In genomic region chrX:48509619-48510018, GRCh38 we compare ENCODE assay signal across 9 cellular contexts. TPM values are rescaled to one million over a fixed set of nuclear protein-coding genes. Genes with fewer than 3 reads are reported as not detected.
DNase-seq lines count a peak whose midpoint lies in the region; ATAC-seq and TF ChIP-seq lines count a peak whose summit lies in the region.
"Had no signal": no experiment of that assay in that cellular context is flagged by ENCODE, and none has a peak within 500 bp of the region (broad histone marks: within the 10 kb centered on the region; RNA-seq: fewer than 3 reads in every experiment).

No MANE protein-coding gene starts in this region.

- no peak overlapping the region for H3K27ac ChIP-seq in gastrocnemius medialis

- H3K4me3 ChIP-seq in GM12864 (ENCODE audit: low read depth, low read length) (peak overlapping the region; percentile 82), fibroblast of the aortic adventitia (ENCODE audit: low read depth, low read length) (peak overlapping the region; percentile 77), gastrocnemius medialis (peak overlapping the region; percentile 68 to 78 (median 76))

- in situ Hi-C loops in gastrocnemius medialis (cut with MboI; ENCODE audit: low sequenced_read_pairs in 4 of 4): no loop called here

- H3K27ac Mint-ChIP-seq in T-cell: peak overlapping the region; percentile 83 to 85

- H3K4me3 Mint-ChIP-seq in T-cell: peak overlapping the region; percentile 86 to 90 (median 88)

- CTCF ChIA-PET in T-cell (lab: Charles Lee): no interaction called here

- TF ChIP-seq POLR2A in gastrocnemius medialis (IDR thresholded peaks at IDR 0.05): no peak

- no peak for DNase-seq in GM12864 (ENCODE audit: low read depth)
- no peak for DNase-seq in T-cell
- DNase-seq in fibroblast of the aortic adventitia (ENCODE audit: low read depth): no peak
- no peak for DNase-seq in gastrocnemius medialis
- no peak for DNase-seq in DMS153 (lab: John Stamatoyannopoulos, UW)
- no peak for DNase-seq in mesenteric fat pad (ENCODE audit: low spot score)
- DNase-seq: RPMI8226 had no signal

- TF ChIP-seq CTCF in GM12864 (IDR thresholded peaks at IDR 0.05; ENCODE audit: low read depth, low read length, missing control alignments): no peak
- TF ChIP-seq CTCF in fibroblast of the aortic adventitia (IDR thresholded peaks at IDR 0.05; ENCODE audit: insufficient read depth, low read length): no peak
- no peak for TF ChIP-seq CTCF in gastrocnemius medialis (IDR thresholded peaks at IDR 0.05 in 4 of 5, conservative IDR thresholded peaks at IDR 0.05 in 1 of 5)

- ATAC-seq in T-cell (replicated peaks in 1 of 4) (peak in 1 of 4 experiments; percentile 1), gastrocnemius medialis (no peak), HG02973 (IDR thresholded peaks at IDR 0.05; ENCODE audit: unreplicated experiment) (no peak), GM21529 (IDR thresholded peaks at IDR 0.05; ENCODE audit: unreplicated experiment) (no peak)

- no peaks in the 10 kb centered on the region for H3K36me3 ChIP-seq in gastrocnemius medialis

- H3K27me3 Mint-ChIP-seq in T-cell: no peaks in the 10 kb centered on the region

- H3K36me3 Mint-ChIP-seq in T-cell: peaks cover 10% of the 10 kb centered on the region

- peaks cover 10 to 32% (median 26%) of the 10 kb centered on the region in 3 donors for H3K4me1 Mint-ChIP-seq in T-cell

- H3K9me3 ChIP-seq in gastrocnemius medialis: no peaks in the 10 kb centered on the region

- no peaks in the 10 kb centered on the region for H3K27me3 ChIP-seq in gastrocnemius medialis

- no peaks in the 10 kb centered on the region for H3K9me3 Mint-ChIP-seq in T-cell

- intact Hi-C loops in gastrocnemius medialis (cut with DNase I; ENCODE audit: low total_unique reads): no loop called here

- no peaks in the 10 kb centered on the region for H3K4me1 ChIP-seq in gastrocnemius medialis

- POLR2A ChIA-PET in T-cell (lab: Charles Lee): no interaction called here

RNA-seq across cellular contexts. Expression of gene PORCN, which starts 0.8 kb away (rescaled TPM):
- total RNA-seq in T-cell: 10 to 100 TPM; 16.8 to 21.7 (median 18.6) TPM
- total RNA-seq in fibroblast of the aortic adventitia (ENCODE audit: low replicate concordance): 9.1 and 10.1 TPM in 2 replicates
- 10 to 100 TPM; 11.4 to 18.7 (median 12.3) TPM for total RNA-seq in gastrocnemius medialis
- 7.8 TPM for total RNA-seq in mesenteric fat pad

RNA-seq across cellular contexts. Expression of gene EBP, which starts 12.0 kb away (rescaled TPM):
- total RNA-seq in T-cell (10 to 100 TPM; 41.1 to 60.4 (median 46.1) TPM), fibroblast of the aortic adventitia (ENCODE audit: low replicate concordance) (30.7 and 49.2 TPM in 2 replicates), gastrocnemius medialis (1 to 10 TPM; 2.7 to 5.3 (median 4.3) TPM), mesenteric fat pad (18.8 TPM)

RNA-seq across cellular contexts. Expression of gene TBC1D25, which starts 29.9 kb away (rescaled TPM):
- total RNA-seq in T-cell (10 to 100 TPM; 27.0 to 30.6 (median 29.5) TPM), fibroblast of the aortic adventitia (ENCODE audit: low replicate concordance) (8.0 and 10.1 TPM in 2 replicates), gastrocnemius medialis (10 to 100 TPM; 10.3 to 14.8 (median 11.9) TPM), mesenteric fat pad (19.9 TPM)

RNA-seq across cellular contexts. Expression of gene FTSJ1, which starts 33.6 kb away (rescaled TPM):
- total RNA-seq in T-cell: 10 to 100 TPM; 51.4 to 64.9 (median 56.8) TPM
- 22.7 and 55.0 TPM in 2 replicates for total RNA-seq in fibroblast of the aortic adventitia (ENCODE audit: low replicate concordance)
- 10 to 100 TPM; 31.4 to 47.7 (median 38.2) TPM for total RNA-seq in gastrocnemius medialis
- total RNA-seq in mesenteric fat pad: 40.4 TPM

RNA-seq across cellular contexts. Expression of gene SLC38A5, which starts 39.6 kb away (rescaled TPM):
- total RNA-seq in T-cell (10 to 100 TPM; 18.0 to 37.0 (median 26.5) TPM), fibroblast of the aortic adventitia (ENCODE audit: low replicate concordance) (10.2 and 97.0 TPM in 2 replicates), gastrocnemius medialis (under 1 TPM in 2 of 4 donors, not detected in 2; 0.46 to 0.69 TPM), mesenteric fat pad (4.4 TPM)
